ENCODE assay signal across 13 cellular contexts in genomic region chr2:144256996-144257707, GRCh38.
A peak's percentile ranks its signal among the peaks of the same experiment; 100 is the strongest.
DNase-seq lines count a peak whose midpoint lies in the region; ATAC-seq lines count a peak whose summit lies in the region.
"Had no signal": no experiment of that assay in that cellular context is flagged by ENCODE, and none has a peak within 500 bp of the region (broad histone marks: within the 10 kb centered on the region; RNA-seq: fewer than 3 reads in every experiment).

No MANE protein-coding gene starts in this region.

- peak overlapping the region; percentile 26 for H3K27ac Mint-ChIP-seq in activated T-cell treated with anti-CD3 and anti-CD28 coated beads, Interleukin-2, amount 50 U/mL, for 72 hours
- H3K27ac Mint-ChIP-seq in central memory CD8-positive, alpha-beta T cell (ENCODE audit: low read depth): peak overlapping the region; percentile 12
- H3K27ac Mint-ChIP-seq in stimulated activated memory B cell treated with anti-CD40 and anti-IgM and Interleukin-4, amounts not matched to agents 10 μg/mL and 1 μg/mL and 100 μg/mL, for 72 hours: peak overlapping the region; percentile 12
- H3K27ac Mint-ChIP-seq in T-cell: peak overlapping the region in 1 of 2 donors; percentile 45
- H3K27ac Mint-ChIP-seq: progenitor cell of endocrine pancreas had no signal

- peaks cover 31% of the 10 kb centered on the region for H3K4me1 Mint-ChIP-seq in activated T-cell treated with anti-CD3 and anti-CD28 coated beads, Interleukin-2, amount 50 U/mL, for 72 hours (ENCODE audit: low read depth)
- peaks cover 42% of the 10 kb centered on the region for H3K4me1 Mint-ChIP-seq in central memory CD8-positive, alpha-beta T cell
- peaks cover 24% of the 10 kb centered on the region for H3K4me1 Mint-ChIP-seq in stimulated activated memory B cell treated with anti-CD40 and anti-IgM and Interleukin-4, amounts not matched to agents 10 μg/mL and 1 μg/mL and 100 μg/mL, for 72 hours
- H3K4me1 Mint-ChIP-seq in T-cell: peaks cover 18 to 32% (median 28%) of the 10 kb centered on the region in 3 donors

- H3K27me3 Mint-ChIP-seq in activated T-cell treated with anti-CD3 and anti-CD28 coated beads, Interleukin-2, amount 50 U/mL, for 72 hours (ENCODE audit: low read depth): no peaks in the 10 kb centered on the region
- H3K27me3 Mint-ChIP-seq in central memory CD8-positive, alpha-beta T cell: no peaks in the 10 kb centered on the region
- H3K27me3 Mint-ChIP-seq in stimulated activated memory B cell treated with anti-CD40 and anti-IgM and Interleukin-4, amounts not matched to agents 10 μg/mL and 1 μg/mL and 100 μg/mL, for 72 hours: no peaks in the 10 kb centered on the region
- no peaks in the 10 kb centered on the region for H3K27me3 Mint-ChIP-seq in T-cell
- H3K27me3 Mint-ChIP-seq: progenitor cell of endocrine pancreas had no signal

- POLR2A ChIA-PET in T-cell (lab: Charles Lee): no interaction called here

- DNase-seq in activated T-cell treated with anti-CD3 and anti-CD28 coated beads, Interleukin-2, amount 50 U/mL, for 72 hours: peak in 1 of 2 donors; percentile 11
- no peak for DNase-seq in activated T-cell treated with anti-CD3 and anti-CD28 coated beads, Interleukin-2, amount 50 U/mL, for 1 hour
- peak; percentile 45 to 64 for DNase-seq in NOMO-1 (lab: John Stamatoyannopoulos, UW; ENCODE audit: unreplicated experiment in 2 of 2)
- no peak for DNase-seq in central memory CD8-positive, alpha-beta T cell (ENCODE audit: low spot score in 2 of 2)
- no peak for DNase-seq in SW 1271 (lab: John Stamatoyannopoulos, UW)
- no peak for DNase-seq in T-cell
- DNase-seq: ACHN; activated T-cell treated with anti-CD3 and anti-CD28 coated beads, Interleukin-2, amount 50 U/mL, for 48 hours; cerebellar nuclear complex; NCI-H146 had no signal

- peaks cover 17 to 28% of the 10 kb centered on the region in 2 donors for H3K9me3 Mint-ChIP-seq in activated T-cell treated with anti-CD3 and anti-CD28 coated beads, Interleukin-2, amount 50 U/mL, for 72 hours
- peaks cover 33% of the 10 kb centered on the region for H3K9me3 Mint-ChIP-seq in central memory CD8-positive, alpha-beta T cell
- peaks cover 44% of the 10 kb centered on the region for H3K9me3 Mint-ChIP-seq in stimulated activated memory B cell treated with anti-CD40 and anti-IgM and Interleukin-4, amounts not matched to agents 10 μg/mL and 1 μg/mL and 100 μg/mL, for 72 hours
- peaks cover 10 to 27% (median 21%) of the 10 kb centered on the region in 3 donors for H3K9me3 Mint-ChIP-seq in T-cell

- CTCF ChIA-PET in T-cell (lab: Charles Lee): no interaction called here

- peak overlapping the region in 1 of 2 donors; percentile 37 for H3K4me3 Mint-ChIP-seq in activated T-cell treated with anti-CD3 and anti-CD28 coated beads, Interleukin-2, amount 50 U/mL, for 72 hours
- no peak overlapping the region for H3K4me3 Mint-ChIP-seq in central memory CD8-positive, alpha-beta T cell
- no peak overlapping the region for H3K4me3 Mint-ChIP-seq in stimulated activated memory B cell treated with anti-CD40 and anti-IgM and Interleukin-4, amounts not matched to agents 10 μg/mL and 1 μg/mL and 100 μg/mL, for 72 hours
- H3K4me3 Mint-ChIP-seq in T-cell: no peak overlapping the region

- peaks cover 34 to 54% of the 10 kb centered on the region in 2 donors for H3K36me3 Mint-ChIP-seq in activated T-cell treated with anti-CD3 and anti-CD28 coated beads, Interleukin-2, amount 50 U/mL, for 72 hours (ENCODE audit: insufficient read depth in 2 of 2)
- H3K36me3 Mint-ChIP-seq in central memory CD8-positive, alpha-beta T cell (ENCODE audit: insufficient read depth): peaks cover 10% of the 10 kb centered on the region
- peaks cover 58% of the 10 kb centered on the region for H3K36me3 Mint-ChIP-seq in stimulated activated memory B cell treated with anti-CD40 and anti-IgM and Interleukin-4, amounts not matched to agents 10 μg/mL and 1 μg/mL and 100 μg/mL, for 72 hours
- H3K36me3 Mint-ChIP-seq in T-cell: peaks cover 29% of the 10 kb centered on the region

- peak; percentile 56 to 59 for ATAC-seq in activated T-cell treated with anti-CD3 and anti-CD28 coated beads, Interleukin-2, amount 50 U/mL, for 72 hours (replicated peaks in 1 of 2)
- ATAC-seq in central memory CD8-positive, alpha-beta T cell (replicated peaks; ENCODE audit: extremely low read depth, poor library complexity, severe bottlenecking): no peak
- no peak for ATAC-seq in stimulated activated memory B cell treated with anti-CD40 and anti-IgM and Interleukin-4, amounts not matched to agents 10 μg/mL and 1 μg/mL and 100 μg/mL, for 72 hours
- ATAC-seq in GM19324 (IDR thresholded peaks at IDR 0.05; ENCODE audit: low FRiP score, unreplicated experiment): no peak
- no peak for ATAC-seq in T-cell (replicated peaks in 1 of 4)

Comparison
In these comparisons a context has a peak if more than half of its experiments do, and no peak if none do; other contexts are left out.
1. ATAC-seq: peak in activated T-cell treated with anti-CD3 and anti-CD28 coated beads, Interleukin-2, amount 50 U/mL, for 72 hours (2 of 2); none in central memory CD8-positive, alpha-beta T cell (single experiment), stimulated activated memory B cell treated with anti-CD40 and anti-IgM and Interleukin-4, amounts not matched to agents 10 μg/mL and 1 μg/mL and 100 μg/mL, for 72 hours (single experiment), GM19324 (single experiment) and T-cell (0 of 4).
2. DNase-seq: peak in NOMO-1 (2 of 2); none in activated T-cell treated with anti-CD3 and anti-CD28 coated beads, Interleukin-2, amount 50 U/mL, for 1 hour (single experiment), central memory CD8-positive, alpha-beta T cell (0 of 2), SW 1271 (0 of 2) and T-cell (0 of 34).